1 cellular context compared by ENCODE assay signal in the genomic region with DNA sequence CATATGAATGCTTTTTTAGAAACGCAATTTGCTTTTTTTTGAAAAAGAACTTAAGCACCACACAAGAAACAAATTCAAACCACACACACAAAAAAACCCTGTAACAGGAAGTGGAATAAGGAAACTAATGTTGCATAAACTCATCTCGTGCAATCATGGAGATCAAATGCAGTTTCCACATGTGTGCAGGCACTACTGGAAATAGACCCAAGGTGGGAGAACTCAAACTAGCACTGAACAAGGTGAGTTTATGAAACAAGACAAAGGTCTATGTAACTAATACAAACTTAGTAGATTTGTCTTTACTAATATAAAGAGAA.
TF ChIP-seq lines count a peak whose summit lies in the region.

No MANE protein-coding gene starts in this region.

TF ChIP-seq in WTC11, 78 proteins besides CTCF, POLR2A, EP300 and RAD21 (continued from another document):
- TF ChIP-seq, protein P1, sequence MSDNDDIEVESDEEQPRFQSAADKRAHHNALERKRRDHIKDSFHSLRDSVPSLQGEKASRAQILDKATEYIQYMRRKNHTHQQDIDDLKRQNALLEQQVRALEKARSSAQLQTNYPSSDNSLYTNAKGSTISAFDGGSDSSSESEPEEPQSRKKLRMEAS (CRISPR knock-in tag; IDR thresholded peaks at IDR 0.05), result no peak
- no peak for TF ChIP-seq ZNF263 (CRISPR knock-in tag; IDR thresholded peaks at IDR 0.05; ENCODE audit: low read depth)
- TF ChIP-seq, protein P2, sequence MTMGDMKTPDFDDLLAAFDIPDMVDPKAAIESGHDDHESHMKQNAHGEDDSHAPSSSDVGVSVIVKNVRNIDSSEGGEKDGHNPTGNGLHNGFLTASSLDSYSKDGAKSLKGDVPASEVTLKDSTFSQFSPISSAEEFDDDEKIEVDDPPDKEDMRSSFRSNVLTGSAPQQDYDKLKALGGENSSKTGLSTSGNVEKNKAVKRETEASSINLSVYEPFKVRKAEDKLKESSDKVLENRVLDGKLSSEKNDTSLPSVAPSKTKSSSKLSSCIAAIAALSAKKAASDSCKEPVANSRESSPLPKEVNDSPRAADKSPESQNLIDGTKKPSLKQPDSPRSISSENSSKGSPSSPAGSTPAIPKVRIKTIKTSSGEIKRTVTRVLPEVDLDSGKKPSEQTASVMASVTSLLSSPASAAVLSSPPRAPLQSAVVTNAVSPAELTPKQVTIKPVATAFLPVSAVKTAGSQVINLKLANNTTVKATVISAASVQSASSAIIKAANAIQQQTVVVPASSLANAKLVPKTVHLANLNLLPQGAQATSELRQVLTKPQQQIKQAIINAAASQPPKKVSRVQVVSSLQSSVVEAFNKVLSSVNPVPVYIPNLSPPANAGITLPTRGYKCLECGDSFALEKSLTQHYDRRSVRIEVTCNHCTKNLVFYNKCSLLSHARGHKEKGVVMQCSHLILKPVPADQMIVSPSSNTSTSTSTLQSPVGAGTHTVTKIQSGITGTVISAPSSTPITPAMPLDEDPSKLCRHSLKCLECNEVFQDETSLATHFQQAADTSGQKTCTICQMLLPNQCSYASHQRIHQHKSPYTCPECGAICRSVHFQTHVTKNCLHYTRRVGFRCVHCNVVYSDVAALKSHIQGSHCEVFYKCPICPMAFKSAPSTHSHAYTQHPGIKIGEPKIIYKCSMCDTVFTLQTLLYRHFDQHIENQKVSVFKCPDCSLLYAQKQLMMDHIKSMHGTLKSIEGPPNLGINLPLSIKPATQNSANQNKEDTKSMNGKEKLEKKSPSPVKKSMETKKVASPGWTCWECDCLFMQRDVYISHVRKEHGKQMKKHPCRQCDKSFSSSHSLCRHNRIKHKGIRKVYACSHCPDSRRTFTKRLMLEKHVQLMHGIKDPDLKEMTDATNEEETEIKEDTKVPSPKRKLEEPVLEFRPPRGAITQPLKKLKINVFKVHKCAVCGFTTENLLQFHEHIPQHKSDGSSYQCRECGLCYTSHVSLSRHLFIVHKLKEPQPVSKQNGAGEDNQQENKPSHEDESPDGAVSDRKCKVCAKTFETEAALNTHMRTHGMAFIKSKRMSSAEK (CRISPR knock-in tag; IDR thresholded peaks at IDR 0.05; ENCODE audit: borderline replicate concordance), result no peak
- TF ChIP-seq ZNF138 (CRISPR knock-in tag; conservative IDR thresholded peaks at IDR 0.05), result no peak
- no peak for TF ChIP-seq ATF1 (CRISPR knock-in tag; IDR thresholded peaks at IDR 0.05)
- no peak for TF ChIP-seq ZNF396 (CRISPR knock-in tag; IDR thresholded peaks at IDR 0.05; ENCODE audit: borderline replicate concordance)
- TF ChIP-seq EMX1 (CRISPR knock-in tag; IDR thresholded peaks at IDR 0.05), result no peak
- TF ChIP-seq RORB (CRISPR knock-in tag; IDR thresholded peaks at IDR 0.05), result no peak
- no peak for TF ChIP-seq FOXJ3 (CRISPR knock-in tag; IDR thresholded peaks at IDR 0.05; ENCODE audit: borderline replicate concordance)
- TF ChIP-seq, protein P3, sequence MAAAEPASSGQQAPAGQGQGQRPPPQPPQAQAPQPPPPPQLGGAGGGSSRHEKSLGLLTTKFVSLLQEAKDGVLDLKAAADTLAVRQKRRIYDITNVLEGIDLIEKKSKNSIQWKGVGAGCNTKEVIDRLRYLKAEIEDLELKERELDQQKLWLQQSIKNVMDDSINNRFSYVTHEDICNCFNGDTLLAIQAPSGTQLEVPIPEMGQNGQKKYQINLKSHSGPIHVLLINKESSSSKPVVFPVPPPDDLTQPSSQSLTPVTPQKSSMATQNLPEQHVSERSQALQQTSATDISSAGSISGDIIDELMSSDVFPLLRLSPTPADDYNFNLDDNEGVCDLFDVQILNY (CRISPR knock-in tag; IDR thresholded peaks at IDR 0.05), result no peak
- TF ChIP-seq, protein P4, sequence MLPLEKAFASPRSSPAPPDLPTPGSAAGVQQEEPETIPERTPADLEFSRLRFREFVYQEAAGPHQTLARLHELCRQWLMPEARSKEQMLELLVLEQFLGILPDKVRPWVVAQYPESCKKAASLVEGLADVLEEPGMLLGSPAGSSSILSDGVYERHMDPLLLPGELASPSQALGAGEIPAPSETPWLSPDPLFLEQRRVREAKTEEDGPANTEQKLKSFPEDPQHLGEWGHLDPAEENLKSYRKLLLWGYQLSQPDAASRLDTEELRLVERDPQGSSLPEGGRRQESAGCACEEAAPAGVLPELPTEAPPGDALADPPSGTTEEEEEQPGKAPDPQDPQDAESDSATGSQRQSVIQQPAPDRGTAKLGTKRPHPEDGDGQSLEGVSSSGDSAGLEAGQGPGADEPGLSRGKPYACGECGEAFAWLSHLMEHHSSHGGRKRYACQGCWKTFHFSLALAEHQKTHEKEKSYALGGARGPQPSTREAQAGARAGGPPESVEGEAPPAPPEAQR (CRISPR knock-in tag; IDR thresholded peaks at IDR 0.05), result no peak
- no peak for TF ChIP-seq TEAD4 (CRISPR knock-in tag; IDR thresholded peaks at IDR 0.05)
